Comparison of ENCODE assay signal across 7 cellular contexts in the genomic region with DNA sequence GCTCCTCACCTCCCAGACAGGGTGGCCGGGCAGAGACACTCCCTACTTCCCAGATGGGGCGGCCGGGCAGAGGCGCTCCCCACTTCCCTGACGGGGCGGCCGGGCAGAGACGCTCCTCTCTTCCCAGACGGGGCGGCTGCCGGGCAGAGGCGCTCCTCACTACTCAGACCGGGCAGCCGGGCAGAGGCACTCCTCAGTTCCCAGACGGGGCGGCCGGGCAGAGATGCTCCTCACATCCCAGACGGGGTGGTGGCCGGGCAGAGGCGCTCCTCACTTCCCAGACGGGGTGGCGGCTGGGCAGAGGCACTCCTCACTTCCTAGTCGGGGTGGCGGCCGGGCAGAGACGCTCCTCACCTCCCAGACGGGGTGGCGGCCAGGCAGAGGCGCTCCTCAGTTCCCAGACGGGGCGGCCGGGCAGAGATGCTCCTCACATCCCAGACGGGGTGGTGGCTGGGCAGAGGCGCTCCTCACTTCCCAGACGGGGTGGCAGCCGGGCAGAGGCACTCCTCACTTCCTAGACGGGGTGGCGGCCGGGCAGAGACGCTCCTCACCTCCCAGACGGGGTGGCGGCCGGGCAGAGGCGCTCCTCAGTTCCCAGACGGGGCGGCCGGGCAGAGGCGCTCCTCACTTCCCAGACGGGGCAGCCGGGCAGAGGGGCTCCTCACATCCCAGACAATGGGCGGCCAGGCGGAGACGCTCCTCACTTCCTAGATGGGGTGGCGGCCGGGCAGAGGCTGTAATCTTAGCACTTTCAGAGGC. TPM values are rescaled to one million over a fixed set of nuclear protein-coding genes. Genes with fewer than 3 reads are reported as not detected.
DNase-seq lines count a peak whose midpoint lies in the region; ATAC-seq, FAIRE-seq and TF ChIP-seq lines count a peak whose summit lies in the region.
"Not testable (repeated sequence)": the region's sequence is repeated elsewhere in the genome, so short reads cannot be mapped to it uniquely, and the experiment has no call there.
"Had no signal": no experiment of that assay in that cellular context is flagged by ENCODE, and none has a peak within 500 bp of the region (broad histone marks: within the 10 kb centered on the region; RNA-seq: fewer than 3 reads in every experiment).

No MANE protein-coding gene starts in this region.

- POLR2A ChIA-PET in K562 (lab: Yijun Ruan, JAX): not testable (repeated sequence)

- H3K4me3 ChIP-seq in DND-41 (ENCODE audit: low read depth in 1 of 2, low read length in 2 of 2); K562; mesendoderm (ENCODE audit: low read length): not testable (repeated sequence)

- H2BK5ac ChIP-seq in mesendoderm (ENCODE audit: low read length): not testable (repeated sequence)

- H4K5ac ChIP-seq in mesendoderm (ENCODE audit: low read length): not testable (repeated sequence)

- not testable (repeated sequence) for H4K20me1 ChIP-seq in DND-41 (ENCODE audit: insufficient read depth, low read length); K562 (replicated peaks; ENCODE audit: control insufficient read depth, insufficient read depth, low read length)

- H3K27ac ChIP-seq in DND-41 (ENCODE audit: low read length); K562 (ENCODE audit: extremely low read depth, low read depth, low read length); mesendoderm (ENCODE audit: low read depth, low read length): not testable (repeated sequence)

- H3K9ac ChIP-seq in DND-41 (ENCODE audit: low read depth, low read length); K562 (ENCODE audit: insufficient read depth in 1 of 2, low read depth in 2 of 2, low read length in 2 of 2); mesendoderm (ENCODE audit: low read length): not testable (repeated sequence)

- in situ Hi-C loops in K562 (cut with MboI): not testable (repeated sequence)

- not testable (repeated sequence) for TF ChIP-seq EP300 in K562 (IDR thresholded peaks at IDR 0.05; ENCODE audit: low read length)

- not testable (repeated sequence) for H3K79me1 ChIP-seq in mesendoderm (ENCODE audit: low read length)

- peak; percentile 14 for DNase-seq in DND-41
- DNase-seq in activated gamma-delta T cell (lab: John Stamatoyannopoulos, UW): peak; percentile 9
- DNase-seq in K562 (ENCODE audit: extremely low read depth in 1 of 4, low spot score in 3 of 4): not testable (repeated sequence)
- DNase-seq in mesendoderm: peak; percentile 0

- not testable (repeated sequence) for H3K27me3 ChIP-seq in DND-41 (ENCODE audit: insufficient read depth, low read length, poor library complexity); K562 (ENCODE audit: control insufficient read depth in 2 of 2, insufficient read depth in 2 of 2, low read length in 2 of 2); mesendoderm (ENCODE audit: insufficient read depth, low read length, poor library complexity)

- not testable (repeated sequence) for H2AK5ac ChIP-seq in mesendoderm (ENCODE audit: low read length)

- ATAC-seq in DND-41 (ENCODE audit: insufficient read depth, low read depth); K562: not testable (repeated sequence)

- H3K4ac ChIP-seq in mesendoderm (ENCODE audit: low read depth, low read length): not testable (repeated sequence)

- TF ChIP-seq CTCF in DND-41 (IDR thresholded peaks at IDR 0.05; ENCODE audit: borderline replicate concordance, extremely low read depth, low read length, poor library complexity, severe bottlenecking); K562 (IDR thresholded peaks at IDR 0.05 in 2 of 3, conservative IDR thresholded peaks at IDR 0.05 in 1 of 3; ENCODE audit: insufficient read depth in 2 of 3, low read depth in 1 of 3, low read length in 3 of 3): not testable (repeated sequence)

- H3K9me1 ChIP-seq in K562 (ENCODE audit: control insufficient read depth, insufficient read depth, low read length): not testable (repeated sequence)

- not testable (repeated sequence) for H3K18ac ChIP-seq in mesendoderm (ENCODE audit: low read length)

- not testable (repeated sequence) for H4K8ac ChIP-seq in mesendoderm (ENCODE audit: low read depth, low read length)

- not testable (repeated sequence) for TF ChIP-seq RAD21 in K562 (CRISPR knock-in tag; conservative IDR thresholded peaks at IDR 0.05 in 1 of 2, IDR thresholded peaks at IDR 0.05 in 1 of 2)

- H3K36me3 ChIP-seq in DND-41 (ENCODE audit: insufficient read depth, low read length) (peaks cover 77% of the 10 kb centered on the region), K562 (ENCODE audit: control insufficient read depth, insufficient read depth, low read length) (peaks cover 41% of the 10 kb centered on the region)
- H3K36me3 ChIP-seq in mesendoderm (ENCODE audit: control insufficient read depth, insufficient read depth, low read length): not testable (repeated sequence)

- H3K56ac ChIP-seq in mesendoderm (ENCODE audit: low read length): not testable (repeated sequence)

- H2AFZ ChIP-seq in DND-41 (ENCODE audit: low read depth, low read length); K562 (ENCODE audit: low read depth, low read length): not testable (repeated sequence)

- not testable (repeated sequence) for H2BK15ac ChIP-seq in mesendoderm (replicated peaks; ENCODE audit: low read depth)

- 95% methylated on average over 12 of the region's 55 CpGs for WGBS in K562 (ENCODE audit: insufficient coverage, low coverage, missing lambda C conversion rate)
- no CpG with 5 or more reads among the region's 55 CpGs for WGBS in mesendoderm (ENCODE audit: extremely low coverage, insufficient coverage, low lambda C conversion rate)

- CTCF ChIA-PET in K562 (lab: Yijun Ruan, JAX; ENCODE audit: low intra/inter-chr PET ratio): not testable (repeated sequence)

- H3K23ac ChIP-seq in mesendoderm (ENCODE audit: low read length): not testable (repeated sequence)

- H3K4me1 ChIP-seq in DND-41 (ENCODE audit: insufficient read depth, low read length); K562 (replicated peaks in 1 of 2; ENCODE audit: control insufficient read depth in 2 of 2, insufficient read depth in 2 of 2, low read length in 2 of 2); mesendoderm (ENCODE audit: control insufficient read depth, low read depth, low read length): not testable (repeated sequence)

- not testable (repeated sequence) for FAIRE-seq in K562 (lab: Jason Lieb, UNC)

- intact Hi-C loops in K562 (cut with micrococcal nuclease): not testable (repeated sequence)

- not testable (repeated sequence) for H3K79me2 ChIP-seq in DND-41 (ENCODE audit: insufficient read depth, low read length); K562 (ENCODE audit: control insufficient read depth, insufficient read depth, low read length); mesendoderm (ENCODE audit: control insufficient read depth, insufficient read depth, low read length)

- TF ChIP-seq POLR2A in K562 (conservative IDR thresholded peaks at IDR 0.05): not testable (repeated sequence)

- not testable (repeated sequence) for H3K9me3 ChIP-seq in DND-41 (ENCODE audit: insufficient read depth, low read length, severe bottlenecking); K562 (replicated peaks; ENCODE audit: control insufficient read depth, insufficient read depth, low read depth, low read length)

- not testable (repeated sequence) for BruUV-seq in K562 (replicated peaks; lab: Mats Ljungman, UMichigan)

- H3K4me2 ChIP-seq in DND-41 (ENCODE audit: insufficient read depth, low read length); K562 (ENCODE audit: insufficient read depth, low read length); mesendoderm (ENCODE audit: low read length): not testable (repeated sequence)

- H2BK120ac ChIP-seq in mesendoderm (ENCODE audit: low read depth, low read length): not testable (repeated sequence)

RNA-seq across cellular contexts. Expression of a gene that starts 59.6 kb away (rescaled TPM):
- total RNA-seq in K562 (2011; cell fraction: chromatin; rRNA removed; ENCODE audit: low replicate concordance): 20.6 and 48.9 TPM in 2 replicates
- 17.0 and 22.0 TPM in 2 replicates for total RNA-seq in K562 (2011; cell fraction: nucleolus; rRNA removed)
- total RNA-seq in K562 (2011; cell fraction: nucleoplasm; rRNA removed): 20.2 and 25.5 TPM in 2 replicates
- total RNA-seq in K562 (2014; rRNA removed) (26.7 and 27.3 TPM in 2 replicates), K562 (2014; rRNA removed; fragmentation: Illumina TruSeq; extraction: Trizol) (35.9 and 38.3 TPM in 2 replicates), K562 (2015; rRNA removed; fragmentation: Illumina TruSeq; extraction: Trizol) (36.2 and 40.0 TPM in 2 replicates), K562 (2021) (35.4 and 40.3 TPM in 2 replicates)
- polyA plus RNA-seq in K562 (2011; rRNA removed) (27.9 and 42.7 TPM in 2 replicates), K562 (2014; fragmentation: Illumina TruSeq; extraction: Trizol) (36.8 and 42.0 TPM in 2 replicates), K562 (2014; fragmentation: Nextera tagmentation; extraction: Ambion mirVana) (10 to 100 TPM; 13.0 to 24.6 TPM), K562 (2014; rRNA removed) (27.2 and 30.2 TPM in 2 replicates)
- 11.0 and 16.8 TPM in 2 replicates for polyA plus RNA-seq in K562 (2011; cell fraction: cytosol; rRNA removed)
- polyA plus RNA-seq in K562 (2011; cell fraction: nucleus; rRNA removed): 15.6 and 16.9 TPM in 2 replicates
- polyA plus RNA-seq in K562 (2012): 24.9 and 27.8 TPM in 2 replicates
- 52.0 and 63.4 TPM in 2 replicates for polyA minus RNA-seq in K562 (2011; rRNA and poly(A)+ RNA removed)
- polyA minus RNA-seq in K562 (2011; cell fraction: cytosol; rRNA and poly(A)+ RNA removed): 14.4 and 18.4 TPM in 2 replicates
- 14.7 and 22.2 TPM in 2 replicates for polyA minus RNA-seq in K562 (2011; cell fraction: nucleus; rRNA and poly(A)+ RNA removed)
- polyA plus RNA-seq in mesendoderm (2013, experiment 1 of 2): 25.2 TPM
- polyA plus RNA-seq in mesendoderm (2013, experiment 2 of 2): 25.0 TPM
- total RNA-seq: CD8-positive, alpha-beta T cell had no signal
- polyA plus RNA-seq: CD4-positive, alpha-beta memory T cell; CD8-positive, alpha-beta memory T cell had no signal

RNA-seq across cellular contexts. Expression of a gene that starts 59.8 kb away (rescaled TPM):
- 16.8 and 19.6 TPM in 2 replicates for total RNA-seq in K562 (2011; cell fraction: chromatin; rRNA removed; ENCODE audit: low replicate concordance)
- 16.8 and 18.0 TPM in 2 replicates for total RNA-seq in K562 (2011; cell fraction: nucleolus; rRNA removed)
- total RNA-seq in K562 (2011; cell fraction: nucleoplasm; rRNA removed): 19.8 and 20.3 TPM in 2 replicates
- 20.7 and 21.9 TPM in 2 replicates for total RNA-seq in K562 (2014; rRNA removed)
- 32.5 and 34.5 TPM in 2 replicates for total RNA-seq in K562 (2014; rRNA removed; fragmentation: Illumina TruSeq; extraction: Trizol)
- total RNA-seq in K562 (2015; rRNA removed; fragmentation: Illumina TruSeq; extraction: Trizol): 24.7 and 28.6 TPM in 2 replicates
- total RNA-seq in K562 (2021): 25.0 and 25.1 TPM in 2 replicates
- 44.2 and 67.1 TPM in 2 replicates for polyA plus RNA-seq in K562 (2011; rRNA removed)
- polyA plus RNA-seq in K562 (2011; cell fraction: cytosol; rRNA removed): 47.0 and 47.2 TPM in 2 replicates
- 37.9 and 46.2 TPM in 2 replicates for polyA plus RNA-seq in K562 (2011; cell fraction: nucleus; rRNA removed)
- 37.1 and 42.1 TPM in 2 replicates for polyA plus RNA-seq in K562 (2012)
- 45.6 and 52.9 TPM in 2 replicates for polyA plus RNA-seq in K562 (2014; fragmentation: Illumina TruSeq; extraction: Trizol)
- 100 to 1,000 TPM in 1 of 2 experiments, 10 to 100 TPM in 1; 93.7 to 109 TPM for polyA plus RNA-seq in K562 (2014; fragmentation: Nextera tagmentation; extraction: Ambion mirVana)
- 36.4 and 42.2 TPM in 2 replicates for polyA plus RNA-seq in K562 (2014; rRNA removed)
- 49.2 and 64.8 TPM in 2 replicates for polyA minus RNA-seq in K562 (2011; rRNA and poly(A)+ RNA removed)
- polyA minus RNA-seq in K562 (2011; cell fraction: cytosol; rRNA and poly(A)+ RNA removed): 14.5 and 18.7 TPM in 2 replicates
- 6.7 and 12.6 TPM in 2 replicates for polyA minus RNA-seq in K562 (2011; cell fraction: nucleus; rRNA and poly(A)+ RNA removed)
- polyA plus RNA-seq in mesendoderm (2013, experiment 1 of 2): 48.6 TPM
- 46.3 TPM for polyA plus RNA-seq in mesendoderm (2013, experiment 2 of 2)
